ENCODE assay signal across 22 cellular contexts in the genomic region with DNA sequence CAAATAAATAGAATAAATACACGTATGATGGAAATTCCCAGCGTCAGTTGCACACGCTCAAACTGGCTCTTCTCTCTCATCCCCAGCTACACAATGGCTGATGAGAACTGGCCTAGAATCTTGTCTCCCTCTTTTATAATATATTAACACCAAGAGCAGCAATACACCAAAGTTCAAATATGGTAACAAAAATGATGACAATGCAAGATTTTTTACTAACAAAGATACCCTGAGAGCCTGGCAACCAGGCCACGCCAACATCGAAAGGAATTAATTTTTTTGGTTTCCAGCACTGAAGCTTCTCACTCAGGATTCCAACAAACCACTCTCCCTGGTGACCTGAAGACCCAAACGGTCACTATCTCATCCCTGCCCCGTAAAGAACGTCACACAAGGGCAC.
"Had no signal": no experiment of that assay in that cellular context is flagged by ENCODE, and none has a peak within 500 bp of the region (broad histone marks: within the 10 kb centered on the region; RNA-seq: fewer than 3 reads in every experiment).

No MANE protein-coding gene starts in this region.

- H3K36me3 Mint-ChIP-seq: activated naive CD4-positive, alpha-beta T cell treated with anti-CD3 and anti-CD28 coated beads, Interleukin-2, amount 50 U/mL, for 72 hours; mesothelial cell of epicardium had no signal

- H3K4me3 ChIP-seq: ovary, psoas muscle, right atrium auricular region, tibial artery had no signal

- DNase-seq: effector memory CD8-positive, alpha-beta T cell; foreskin melanocyte; hippocampal formation; left ventricle myocardium superior; mammary epithelial cell; ovary; psoas muscle; stimulated activated CD4-positive, alpha-beta T cell treated with anti-CD3 and anti-CD28 coated beads, Interleukin-12 subunit alpha, Interleukin-12 subunit beta, amount 100 ng/mL, for 4 hours; stimulated activated CD4-positive, alpha-beta T cell treated with anti-CD3 and anti-CD28 coated beads, Interleukin-4, amount 100 ng/mL, for 4 hours; T-helper 9 cell; tibial artery had no signal

- H3K27ac Mint-ChIP-seq: mesothelial cell of epicardium had no signal

- H3K36me3 ChIP-seq: neutrophil, ovary, right atrium auricular region, tibial artery had no signal

- H3K4me3 Mint-ChIP-seq: central memory CD8-positive, alpha-beta T cell; mesothelial cell of epicardium; nephron; stimulated activated naive CD8-positive, alpha-beta T cell treated with anti-CD3 and anti-CD28 coated beads, Interleukin-15, Interleukin-2, amounts not matched to agents 100 ng/mL and 50 ng/mL, for 24 hours had no signal

- FAIRE-seq: astrocyte, colon, endothelial cell of umbilical vein had no signal

- H3K9me3 ChIP-seq: neutrophil, ovary, psoas muscle, right atrium auricular region, tibial artery had no signal

- H3K9me3 Mint-ChIP-seq: activated naive CD4-positive, alpha-beta T cell treated with anti-CD3 and anti-CD28 coated beads, Interleukin-2, amount 50 U/mL, for 72 hours; central memory CD8-positive, alpha-beta T cell; effector memory CD8-positive, alpha-beta T cell; stimulated activated naive CD8-positive, alpha-beta T cell treated with anti-CD3 and anti-CD28 coated beads, Interleukin-15, Interleukin-2, amounts not matched to agents 100 ng/mL and 50 ng/mL, for 24 hours had no signal

- ATAC-seq: esophagus mucosa had no signal

- H3K27me3 ChIP-seq: neutrophil, ovary, right atrium auricular region, tibial artery had no signal

- H3K4me1 ChIP-seq: psoas muscle, right atrium auricular region, tibial artery had no signal

- H3K27ac ChIP-seq: neutrophil, ovary, tibial artery had no signal

- H3K27me3 Mint-ChIP-seq: central memory CD8-positive, alpha-beta T cell; effector memory CD8-positive, alpha-beta T cell had no signal
